2 cellular contexts compared by ENCODE assay signal in the genomic region with DNA sequence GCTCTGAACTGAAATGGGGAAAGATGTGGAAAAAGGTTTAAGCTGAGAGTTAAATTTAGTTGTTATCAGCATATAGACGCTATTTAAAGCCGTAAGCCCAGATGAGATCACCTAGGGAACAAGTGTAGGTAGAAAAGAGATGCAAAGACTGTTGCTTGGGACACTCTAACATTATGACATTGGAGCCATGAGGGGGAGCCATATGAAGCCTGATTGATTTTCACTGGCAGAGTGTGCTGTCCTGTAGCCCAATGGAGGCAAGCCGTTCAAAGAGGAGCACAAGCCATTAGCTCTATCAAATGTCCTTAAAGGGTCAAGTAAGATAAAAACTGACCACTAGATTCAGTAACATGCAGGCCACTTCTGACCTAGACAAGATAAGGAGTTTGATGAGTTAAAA.
TF ChIP-seq lines count a peak whose summit lies in the region.

No MANE protein-coding gene starts in this region.

TF ChIP-seq in GM23338, 12 proteins besides CTCF, POLR2A, EP300 and RAD21:
- TF ChIP-seq, protein P1, sequence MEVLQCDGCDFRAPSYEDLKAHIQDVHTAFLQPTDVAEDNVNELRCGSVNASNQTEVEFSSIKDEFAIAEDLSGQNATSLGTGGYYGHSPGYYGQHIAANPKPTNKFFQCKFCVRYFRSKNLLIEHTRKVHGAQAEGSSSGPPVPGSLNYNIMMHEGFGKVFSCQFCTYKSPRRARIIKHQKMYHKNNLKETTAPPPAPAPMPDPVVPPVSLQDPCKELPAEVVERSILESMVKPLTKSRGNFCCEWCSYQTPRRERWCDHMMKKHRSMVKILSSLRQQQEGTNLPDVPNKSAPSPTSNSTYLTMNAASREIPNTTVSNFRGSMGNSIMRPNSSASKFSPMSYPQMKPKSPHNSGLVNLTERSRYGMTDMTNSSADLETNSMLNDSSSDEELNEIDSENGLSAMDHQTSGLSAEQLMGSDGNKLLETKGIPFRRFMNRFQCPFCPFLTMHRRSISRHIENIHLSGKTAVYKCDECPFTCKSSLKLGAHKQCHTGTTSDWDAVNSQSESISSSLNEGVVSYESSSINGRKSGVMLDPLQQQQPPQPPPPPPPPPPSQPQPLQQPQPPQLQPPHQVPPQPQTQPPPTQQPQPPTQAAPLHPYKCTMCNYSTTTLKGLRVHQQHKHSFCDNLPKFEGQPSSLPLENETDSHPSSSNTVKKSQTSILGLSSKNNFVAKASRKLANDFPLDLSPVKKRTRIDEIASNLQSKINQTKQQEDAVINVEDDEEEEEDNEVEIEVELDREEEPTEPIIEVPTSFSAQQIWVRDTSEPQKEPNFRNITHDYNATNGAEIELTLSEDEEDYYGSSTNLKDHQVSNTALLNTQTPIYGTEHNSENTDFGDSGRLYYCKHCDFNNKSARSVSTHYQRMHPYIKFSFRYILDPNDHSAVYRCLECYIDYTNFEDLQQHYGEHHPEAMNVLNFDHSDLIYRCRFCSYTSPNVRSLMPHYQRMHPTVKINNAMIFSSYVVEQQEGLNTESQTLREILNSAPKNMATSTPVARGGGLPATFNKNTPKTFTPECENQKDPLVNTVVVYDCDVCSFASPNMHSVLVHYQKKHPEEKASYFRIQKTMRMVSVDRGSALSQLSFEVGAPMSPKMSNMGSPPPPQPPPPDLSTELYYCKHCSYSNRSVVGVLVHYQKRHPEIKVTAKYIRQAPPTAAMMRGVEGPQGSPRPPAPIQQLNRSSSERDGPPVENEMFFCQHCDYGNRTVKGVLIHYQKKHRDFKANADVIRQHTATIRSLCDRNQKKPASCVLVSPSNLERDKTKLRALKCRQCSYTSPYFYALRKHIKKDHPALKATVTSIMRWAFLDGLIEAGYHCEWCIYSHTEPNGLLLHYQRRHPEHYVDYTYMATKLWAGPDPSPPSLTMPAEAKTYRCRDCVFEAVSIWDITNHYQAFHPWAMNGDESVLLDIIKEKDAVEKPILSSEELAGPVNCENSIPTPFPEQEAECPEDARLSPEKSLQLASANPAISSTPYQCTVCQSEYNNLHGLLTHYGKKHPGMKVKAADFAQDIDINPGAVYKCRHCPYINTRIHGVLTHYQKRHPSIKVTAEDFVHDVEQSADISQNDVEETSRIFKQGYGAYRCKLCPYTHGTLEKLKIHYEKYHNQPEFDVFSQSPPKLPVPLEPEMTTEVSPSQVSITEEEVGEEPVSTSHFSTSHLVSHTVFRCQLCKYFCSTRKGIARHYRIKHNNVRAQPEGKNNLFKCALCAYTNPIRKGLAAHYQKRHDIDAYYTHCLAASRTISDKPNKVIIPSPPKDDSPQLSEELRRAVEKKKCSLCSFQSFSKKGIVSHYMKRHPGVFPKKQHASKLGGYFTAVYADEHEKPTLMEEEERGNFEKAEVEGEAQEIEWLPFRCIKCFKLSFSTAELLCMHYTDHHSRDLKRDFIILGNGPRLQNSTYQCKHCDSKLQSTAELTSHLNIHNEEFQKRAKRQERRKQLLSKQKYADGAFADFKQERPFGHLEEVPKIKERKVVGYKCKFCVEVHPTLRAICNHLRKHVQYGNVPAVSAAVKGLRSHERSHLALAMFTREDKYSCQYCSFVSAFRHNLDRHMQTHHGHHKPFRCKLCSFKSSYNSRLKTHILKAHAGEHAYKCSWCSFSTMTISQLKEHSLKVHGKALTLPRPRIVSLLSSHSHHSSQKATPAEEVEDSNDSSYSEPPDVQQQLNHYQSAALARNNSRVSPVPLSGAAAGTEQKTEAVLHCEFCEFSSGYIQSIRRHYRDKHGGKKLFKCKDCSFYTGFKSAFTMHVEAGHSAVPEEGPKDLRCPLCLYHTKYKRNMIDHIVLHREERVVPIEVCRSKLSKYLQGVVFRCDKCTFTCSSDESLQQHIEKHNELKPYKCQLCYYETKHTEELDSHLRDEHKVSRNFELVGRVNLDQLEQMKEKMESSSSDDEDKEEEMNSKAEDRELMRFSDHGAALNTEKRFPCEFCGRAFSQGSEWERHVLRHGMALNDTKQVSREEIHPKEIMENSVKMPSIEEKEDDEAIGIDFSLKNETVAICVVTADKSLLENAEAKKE (CRISPR knock-in tag; IDR thresholded peaks at IDR 0.05): no peak
- TF ChIP-seq ZNF114 (CRISPR knock-in tag; IDR thresholded peaks at IDR 0.05) (no peak), EZH2phosphoT487 (IDR thresholded peaks at IDR 0.05; ENCODE audit: unreplicated experiment) (no peak), ZNF331 (CRISPR knock-in tag; IDR thresholded peaks at IDR 0.05; ENCODE audit: low read depth) (no peak), POLR2AphosphoS5 (IDR thresholded peaks at IDR 0.05; ENCODE audit: low read depth) (no peak), EZH2 (IDR thresholded peaks at IDR 0.05; ENCODE audit: low read depth, unreplicated experiment) (no peak)
- TF ChIP-seq, protein P2, sequence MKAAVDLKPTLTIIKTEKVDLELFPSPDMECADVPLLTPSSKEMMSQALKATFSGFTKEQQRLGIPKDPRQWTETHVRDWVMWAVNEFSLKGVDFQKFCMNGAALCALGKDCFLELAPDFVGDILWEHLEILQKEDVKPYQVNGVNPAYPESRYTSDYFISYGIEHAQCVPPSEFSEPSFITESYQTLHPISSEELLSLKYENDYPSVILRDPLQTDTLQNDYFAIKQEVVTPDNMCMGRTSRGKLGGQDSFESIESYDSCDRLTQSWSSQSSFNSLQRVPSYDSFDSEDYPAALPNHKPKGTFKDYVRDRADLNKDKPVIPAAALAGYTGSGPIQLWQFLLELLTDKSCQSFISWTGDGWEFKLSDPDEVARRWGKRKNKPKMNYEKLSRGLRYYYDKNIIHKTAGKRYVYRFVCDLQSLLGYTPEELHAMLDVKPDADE (IDR thresholded peaks at IDR 0.05): no peak
- TF ChIP-seq, protein P3, sequence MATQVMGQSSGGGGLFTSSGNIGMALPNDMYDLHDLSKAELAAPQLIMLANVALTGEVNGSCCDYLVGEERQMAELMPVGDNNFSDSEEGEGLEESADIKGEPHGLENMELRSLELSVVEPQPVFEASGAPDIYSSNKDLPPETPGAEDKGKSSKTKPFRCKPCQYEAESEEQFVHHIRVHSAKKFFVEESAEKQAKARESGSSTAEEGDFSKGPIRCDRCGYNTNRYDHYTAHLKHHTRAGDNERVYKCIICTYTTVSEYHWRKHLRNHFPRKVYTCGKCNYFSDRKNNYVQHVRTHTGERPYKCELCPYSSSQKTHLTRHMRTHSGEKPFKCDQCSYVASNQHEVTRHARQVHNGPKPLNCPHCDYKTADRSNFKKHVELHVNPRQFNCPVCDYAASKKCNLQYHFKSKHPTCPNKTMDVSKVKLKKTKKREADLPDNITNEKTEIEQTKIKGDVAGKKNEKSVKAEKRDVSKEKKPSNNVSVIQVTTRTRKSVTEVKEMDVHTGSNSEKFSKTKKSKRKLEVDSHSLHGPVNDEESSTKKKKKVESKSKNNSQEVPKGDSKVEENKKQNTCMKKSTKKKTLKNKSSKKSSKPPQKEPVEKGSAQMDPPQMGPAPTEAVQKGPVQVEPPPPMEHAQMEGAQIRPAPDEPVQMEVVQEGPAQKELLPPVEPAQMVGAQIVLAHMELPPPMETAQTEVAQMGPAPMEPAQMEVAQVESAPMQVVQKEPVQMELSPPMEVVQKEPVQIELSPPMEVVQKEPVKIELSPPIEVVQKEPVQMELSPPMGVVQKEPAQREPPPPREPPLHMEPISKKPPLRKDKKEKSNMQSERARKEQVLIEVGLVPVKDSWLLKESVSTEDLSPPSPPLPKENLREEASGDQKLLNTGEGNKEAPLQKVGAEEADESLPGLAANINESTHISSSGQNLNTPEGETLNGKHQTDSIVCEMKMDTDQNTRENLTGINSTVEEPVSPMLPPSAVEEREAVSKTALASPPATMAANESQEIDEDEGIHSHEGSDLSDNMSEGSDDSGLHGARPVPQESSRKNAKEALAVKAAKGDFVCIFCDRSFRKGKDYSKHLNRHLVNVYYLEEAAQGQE (IDR thresholded peaks at IDR 0.05; ENCODE audit: unreplicated experiment): no peak

TF ChIP-seq in IMR-90, 13 proteins besides CTCF, POLR2A, EP300 and RAD21 (continued from another document):
- TF ChIP-seq MAFK (IDR thresholded peaks at IDR 0.05; ENCODE audit: low read depth, low read length) (no peak), CEBPB (IDR thresholded peaks at IDR 0.05; ENCODE audit: low read depth, low read length) (no peak), SMC3 (IDR thresholded peaks at IDR 0.05; ENCODE audit: low read depth, low read length) (no peak), BHLHE40 (IDR thresholded peaks at IDR 0.05; ENCODE audit: low read depth, low read length) (no peak), MXI1 (IDR thresholded peaks at IDR 0.05; ENCODE audit: borderline replicate concordance, low read depth, low read length) (no peak)
- TF ChIP-seq, protein P4, sequence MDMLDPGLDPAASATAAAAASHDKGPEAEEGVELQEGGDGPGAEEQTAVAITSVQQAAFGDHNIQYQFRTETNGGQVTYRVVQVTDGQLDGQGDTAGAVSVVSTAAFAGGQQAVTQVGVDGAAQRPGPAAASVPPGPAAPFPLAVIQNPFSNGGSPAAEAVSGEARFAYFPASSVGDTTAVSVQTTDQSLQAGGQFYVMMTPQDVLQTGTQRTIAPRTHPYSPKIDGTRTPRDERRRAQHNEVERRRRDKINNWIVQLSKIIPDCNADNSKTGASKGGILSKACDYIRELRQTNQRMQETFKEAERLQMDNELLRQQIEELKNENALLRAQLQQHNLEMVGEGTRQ (IDR thresholded peaks at IDR 0.05; ENCODE audit: low read depth, low read length): no peak
